ENCODE assay signal across 16 cellular contexts in the genomic region with DNA sequence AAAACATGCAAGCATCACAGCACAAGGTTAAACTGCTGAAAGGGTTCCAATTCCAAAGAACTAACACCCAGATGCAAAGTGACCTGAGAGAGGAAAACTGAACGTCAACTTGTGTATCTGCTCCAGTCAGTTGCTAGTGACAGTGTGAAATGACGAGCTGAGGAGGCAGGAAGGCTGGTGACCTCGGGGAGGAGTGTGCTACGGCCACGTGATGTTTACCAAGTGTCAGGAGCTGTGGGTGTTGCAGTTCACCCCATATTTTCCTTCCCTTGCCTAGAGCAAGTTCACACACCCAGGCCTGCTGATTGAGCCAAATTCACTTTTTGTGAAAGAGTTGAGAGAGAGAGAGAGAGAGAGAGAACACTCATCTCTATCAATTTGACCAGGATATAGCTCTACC.
"Had no signal": no experiment of that assay in that cellular context is flagged by ENCODE, and none has a peak within 500 bp of the region (broad histone marks: within the 10 kb centered on the region; RNA-seq: fewer than 3 reads in every experiment).

No MANE protein-coding gene starts in this region.

- H3K4me3 Mint-ChIP-seq: activated CD8-positive, alpha-beta T cell treated with anti-CD3 and anti-CD28 coated beads for 36 hours; mesothelial cell of epicardium; neural progenitor cell; T-helper 2 cell treated with Interferon-gamma antibody and Interleukin-4, amounts not matched to agents 5 μg/mL and 100 μg/mL, for 36 hours had no signal

- H3K36me3 Mint-ChIP-seq: mesothelial cell of epicardium, neural progenitor cell had no signal

- H3K36me3 ChIP-seq: gastrocnemius medialis, heart right ventricle, lower lobe of right lung, neural progenitor cell, pancreas, stomach, thoracic aorta had no signal

- H3K27ac Mint-ChIP-seq: activated CD8-positive, alpha-beta T cell treated with anti-CD3 and anti-CD28 coated beads for 36 hours; mesothelial cell of epicardium; neural progenitor cell; T-helper 2 cell treated with Interferon-gamma antibody and Interleukin-4, amounts not matched to agents 5 μg/mL and 100 μg/mL, for 36 hours had no signal

- H3K27me3 Mint-ChIP-seq: activated CD8-positive, alpha-beta T cell treated with anti-CD3 and anti-CD28 coated beads for 36 hours had no signal

- H3K27ac ChIP-seq: gastrocnemius medialis, heart right ventricle, lower lobe of right lung, neural progenitor cell, pancreas, stomach, thoracic aorta had no signal

- H3K9me3 ChIP-seq: gastrocnemius medialis, pancreas, thoracic aorta had no signal

- H3K27me3 ChIP-seq: gastrocnemius medialis, heart right ventricle, neural progenitor cell, pancreas, stomach had no signal

- H3K9me3 Mint-ChIP-seq: neural progenitor cell; T-helper 2 cell treated with Interferon-gamma antibody and Interleukin-4, amounts not matched to agents 5 μg/mL and 100 μg/mL, for 36 hours had no signal

- H3K4me3 ChIP-seq: gastrocnemius medialis, heart right ventricle, lower lobe of right lung, neural progenitor cell, pancreas, stomach, thoracic aorta had no signal

- ATAC-seq: activated CD8-positive, alpha-beta T cell treated with anti-CD3 and anti-CD28 coated beads for 36 hours; gastrocnemius medialis; lower lobe of right lung had no signal

- DNase-seq: activated CD4-positive, CD25-positive, alpha-beta regulatory T cell; activated CD8-positive, alpha-beta memory T cell treated with anti-CD3 and anti-CD28 coated beads, Interleukin-2, amount 50 U/mL, for 4 hours; activated CD8-positive, alpha-beta T cell treated with anti-CD3 and anti-CD28 coated beads for 36 hours; gastrocnemius medialis; heart right ventricle; left cardiac atrium; lower lobe of right lung; pancreas; SIG-M5; stimulated activated CD4-positive, alpha-beta T cell treated with anti-CD3 and anti-CD28 coated beads, Interleukin-12 subunit alpha, Interleukin-12 subunit beta, amount 100 ng/mL, for 4 hours; stimulated activated CD4-positive, alpha-beta T cell treated with anti-CD3 and anti-CD28 coated beads, Interleukin-2, amount 100 ng/mL, for 24 hours; stomach had no signal

- H3K4me1 ChIP-seq: gastrocnemius medialis, heart right ventricle, lower lobe of right lung, neural progenitor cell, pancreas had no signal
